Comparison of ENCODE assay signal across 9 cellular contexts in genomic region chr17:30278032-30278431, GRCh38. TPM values are rescaled to one million over a fixed set of nuclear protein-coding genes. Genes with fewer than 3 reads are reported as not detected.
DNase-seq lines count a peak whose midpoint lies in the region; ATAC-seq and TF ChIP-seq lines count a peak whose summit lies in the region.
"Had no signal": no experiment of that assay in that cellular context is flagged by ENCODE, and none has a peak within 500 bp of the region (broad histone marks: within the 10 kb centered on the region; RNA-seq: fewer than 3 reads in every experiment).

No MANE protein-coding gene starts in this region.

- TF ChIP-seq CTCF in epithelial cell of proximal tubule (conservative IDR thresholded peaks at IDR 0.05; ENCODE audit: low read depth, low read length) (peak; percentile 65), Calu3 (IDR thresholded peaks at IDR 0.05; ENCODE audit: unreplicated experiment) (no peak)

- H3K27ac Mint-ChIP-seq in Calu3 (ENCODE audit: unreplicated experiment): no peak overlapping the region
- H3K27ac Mint-ChIP-seq in effector memory CD8-positive, alpha-beta T cell: no peak overlapping the region

- no peaks in the 10 kb centered on the region for H3K27me3 Mint-ChIP-seq in Calu3 (ENCODE audit: unreplicated experiment)
- no peaks in the 10 kb centered on the region for H3K27me3 Mint-ChIP-seq in effector memory CD8-positive, alpha-beta T cell

- BruUV-seq in Calu3 (replicated peaks; lab: Mats Ljungman, UMichigan): no TSS peak

- peak; percentile 22 to 30 for DNase-seq in NCI-H2081 (lab: John Stamatoyannopoulos, UW)
- no peak for DNase-seq in NCI-H2081 treated with DMSO at 0.1 percent for 48 hours (lab: John Stamatoyannopoulos, UW)
- peak; percentile 31 for DNase-seq in NCI-H526 treated with DMSO at 0.1 percent for 48 hours (lab: John Stamatoyannopoulos, UW)
- no peak for DNase-seq in epithelial cell of proximal tubule (ENCODE audit: low read depth)
- DNase-seq in pons (ENCODE audit: low spot score): peak; percentile 22
- no peak for DNase-seq in Calu3
- DNase-seq in effector memory CD8-positive, alpha-beta T cell: no peak

- no peak overlapping the region for H3K4me3 Mint-ChIP-seq in Calu3 (ENCODE audit: low read depth, unreplicated experiment)
- no peak overlapping the region for H3K4me3 Mint-ChIP-seq in effector memory CD8-positive, alpha-beta T cell

- peaks cover 12% of the 10 kb centered on the region for H3K36me3 Mint-ChIP-seq in Calu3 (ENCODE audit: insufficient read depth, unreplicated experiment)
- H3K36me3 Mint-ChIP-seq in effector memory CD8-positive, alpha-beta T cell (ENCODE audit: insufficient read depth): peaks cover 56% of the 10 kb centered on the region

- H3K9me3 Mint-ChIP-seq in Calu3 (ENCODE audit: low read depth, unreplicated experiment): no peaks in the 10 kb centered on the region
- H3K9me3 Mint-ChIP-seq in effector memory CD8-positive, alpha-beta T cell: no peaks in the 10 kb centered on the region

- CTCF ChIA-PET in Calu3 (lab: Charles Lee): interaction anchor here (1.1 kb wide), 2 partner anchors 153 to 173 kb away, joined by 4 read pairs; no protein-coding TSS in a partner anchor

- no peak for ATAC-seq in effector memory CD8-positive, alpha-beta T cell (replicated peaks)
- no peak for ATAC-seq in HG03469 (IDR thresholded peaks at IDR 0.05; ENCODE audit: unreplicated experiment)

- intact Hi-C loops in Calu3 (cut with micrococcal nuclease; ENCODE audit: unreplicated experiment): loop anchor here (1.0 kb wide), 1 partner anchor 174 kb away; no protein-coding TSS in a partner anchor

- no peak overlapping the region for H3K4me3 ChIP-seq in epithelial cell of proximal tubule (ENCODE audit: low read depth, low read length)

- H3K4me1 Mint-ChIP-seq in Calu3 (ENCODE audit: low read depth, unreplicated experiment): no peaks in the 10 kb centered on the region
- H3K4me1 Mint-ChIP-seq in effector memory CD8-positive, alpha-beta T cell (ENCODE audit: low read depth in 2 of 2): peaks cover 6 to 8% of the 10 kb centered on the region in 2 donors

RNA-seq across cellular contexts. Expression of gene BLMH, which starts 13.7 kb away (rescaled TPM):
- total RNA-seq in epithelial cell of proximal tubule (16.8 and 24.7 TPM in 2 replicates), Calu3 (2022) (28.2 and 33.7 TPM in 2 replicates)

RNA-seq across cellular contexts. Expression of gene SLC6A4, which starts 42.5 kb away (rescaled TPM):
- not detected in 2 replicates for total RNA-seq in epithelial cell of proximal tubule
- total RNA-seq in Calu3 (2022): not detected in 2 replicates
- total RNA-seq: Daoy had no signal

RNA-seq across cellular contexts. Expression of gene TMIGD1, which starts 55.8 kb away (rescaled TPM):
- total RNA-seq in epithelial cell of proximal tubule (not detected in 2 replicates), Calu3 (2022) (not detected in 2 replicates)
- total RNA-seq: Daoy had no signal

Comparison
In these comparisons a context has a peak if more than half of its experiments do, and no peak if none do; other contexts are left out.
1. DNase-seq: peak in NCI-H2081 (2 of 2), NCI-H526 treated with DMSO at 0.1 percent for 48 hours (single experiment) and pons (single experiment); none in NCI-H2081 treated with DMSO at 0.1 percent for 48 hours (single experiment), epithelial cell of proximal tubule (single experiment), Calu3 (single experiment) and effector memory CD8-positive, alpha-beta T cell (0 of 3).